Comparison of ENCODE assay signal across 8 cellular contexts in the genomic region with DNA sequence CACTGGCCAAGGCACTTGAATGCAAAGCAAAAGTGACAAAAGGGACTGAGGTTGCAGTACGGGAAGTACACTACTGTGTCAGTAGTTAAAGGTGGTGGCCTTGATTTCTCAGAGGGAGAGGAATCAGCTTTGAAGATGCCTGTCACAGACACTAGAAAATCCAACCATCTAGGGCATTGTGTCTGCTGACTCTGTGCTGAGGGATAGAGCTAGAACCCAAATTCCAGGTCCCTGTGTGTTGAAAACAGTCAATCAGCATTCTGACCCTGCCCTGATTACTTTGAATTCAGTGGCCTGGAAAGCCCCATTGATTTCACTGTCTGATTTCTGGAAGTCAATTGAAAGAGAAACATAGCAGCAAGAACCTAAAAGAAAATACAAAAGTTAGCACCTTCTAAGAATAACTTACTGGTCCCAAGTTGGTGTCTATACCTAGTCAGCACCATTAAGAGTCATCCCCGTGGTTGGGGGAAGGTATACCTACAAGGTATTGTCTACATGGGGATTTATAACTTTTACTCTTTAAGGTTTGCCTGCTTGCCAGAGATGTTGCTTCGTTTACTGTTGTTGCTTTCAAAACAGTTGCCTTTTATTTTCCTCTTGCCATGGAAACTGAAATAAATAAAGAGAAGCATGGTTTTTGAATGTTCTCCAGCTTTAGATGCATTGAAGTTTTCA.
A peak's percentile ranks its signal among the peaks of the same experiment; 100 is the strongest.
DNase-seq lines count a peak whose midpoint lies in the region; ATAC-seq and TF ChIP-seq lines count a peak whose summit lies in the region.

No MANE protein-coding gene starts in this region.

- intact Hi-C loops in left colon (cut with DNase I, micrococcal nuclease), result no loop called here

- no peak for TF ChIP-seq CTCF in AG10803 (conservative IDR thresholded peaks at IDR 0.05; ENCODE audit: low read length)
- no peak for TF ChIP-seq CTCF in KMS-11 (conservative IDR thresholded peaks at IDR 0.05; ENCODE audit: low read depth, low read length)

- no peaks in the 10 kb centered on the region for H3K79me2 ChIP-seq in KMS-11 (ENCODE audit: insufficient read depth, low read depth)

- peaks cover 34% of the 10 kb centered on the region for H3K4me1 ChIP-seq in KMS-11 (ENCODE audit: low read depth, poor library complexity, severe bottlenecking)

- H3K27me3 ChIP-seq in KMS-11 (ENCODE audit: insufficient read depth, low read depth), result no peaks in the 10 kb centered on the region

- H2AFZ ChIP-seq in KMS-11 (ENCODE audit: low read depth), result no peak overlapping the region

- DNase-seq in AG10803 (ENCODE audit: low read depth) (peak; percentile 75), amygdala (lab: John Stamatoyannopoulos, UW) (no peak), left colon (no peak), HT-29 (ENCODE audit: low spot score) (no peak), OCI-M1 (lab: John Stamatoyannopoulos, UW) (no peak)
- DNase-seq in central memory CD4-positive, alpha-beta T cell, result peak; percentile 72

- peak overlapping the region; percentile 73 for H3K27ac ChIP-seq in KMS-11

- H3K36me3 ChIP-seq in KMS-11 (ENCODE audit: insufficient read depth), result no peaks in the 10 kb centered on the region

- peak overlapping the region; percentile 61 for H3K4me2 ChIP-seq in KMS-11

- H4K20me1 ChIP-seq in KMS-11 (ENCODE audit: insufficient read depth), result no peaks in the 10 kb centered on the region

- no peak overlapping the region for H3K4me3 ChIP-seq in AG10803 (ENCODE audit: low read length)
- H3K4me3 ChIP-seq in KMS-11 (IDR thresholded peaks at IDR 0.05; ENCODE audit: insufficient read depth, low read depth, low read length), result no peak overlapping the region

- peak overlapping the region; percentile 16; the same call in 1 of the 2 replicates for H3K9ac ChIP-seq in KMS-11

- ATAC-seq in GM19463 (IDR thresholded peaks at IDR 0.05; ENCODE audit: unreplicated experiment) (peak; percentile 45), left colon (no peak)

Comparison
In these comparisons a context has a peak if more than half of its experiments do, and no peak if none do; other contexts are left out.
1. DNase-seq: peak in AG10803 (single experiment) and central memory CD4-positive, alpha-beta T cell (single experiment); none in amygdala (0 of 56), left colon (0 of 2), HT-29 (single experiment) and OCI-M1 (single experiment).